1 cellular context compared by ENCODE assay signal in genomic region chr5:143882520-143882919, GRCh38.
TF ChIP-seq lines count a peak whose summit lies in the region.

No MANE protein-coding gene starts in this region.

TF ChIP-seq in HEK293, 187 proteins besides CTCF, POLR2A, EP300 and RAD21 (continued from another document):
- peak; percentile 48 for TF ChIP-seq ZNF518A (tag by site-specific recombination; conservative IDR thresholded peaks at IDR 0.05; ENCODE audit: low read depth)
- no peak for TF ChIP-seq ZNF677 (tag by site-specific recombination; IDR thresholded peaks at IDR 0.05)
- no peak for TF ChIP-seq ZNF121 (tag by site-specific recombination; IDR thresholded peaks at IDR 0.05)
- TF ChIP-seq ZBTB17 (tag by site-specific recombination; IDR thresholded peaks at IDR 0.05): peak; percentile 44; the same call in 1 of the 2 replicates
- no peak for TF ChIP-seq GLI2 (tag by site-specific recombination; IDR thresholded peaks at IDR 0.05; ENCODE audit: borderline replicate concordance, low read depth)
- TF ChIP-seq ZNF133 (tag by site-specific recombination; IDR thresholded peaks at IDR 0.05): peak; percentile 32; the same call in 1 of the 2 replicates
